ENCODE assay signal across 3 cellular contexts in the genomic region with DNA sequence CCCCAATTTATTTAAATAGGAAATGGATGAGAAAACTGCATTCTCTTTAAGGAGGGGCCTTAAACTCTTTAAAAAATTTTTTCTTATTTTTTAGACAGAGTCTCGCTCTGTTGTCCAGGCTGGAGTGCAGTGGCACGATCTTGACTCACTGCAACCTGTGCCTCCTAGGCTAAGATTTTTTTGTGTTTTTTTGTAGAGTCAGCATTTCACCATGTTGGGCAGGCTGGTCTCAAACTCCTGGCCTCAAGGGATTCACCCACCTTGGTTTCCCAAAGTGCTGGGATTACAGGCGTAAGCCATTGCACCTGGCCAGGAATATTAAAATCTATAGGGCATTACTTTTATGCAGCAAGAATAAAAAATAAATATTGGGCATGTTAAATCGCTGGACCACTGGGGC.
TF ChIP-seq lines count a peak whose summit lies in the region.

No MANE protein-coding gene starts in this region.

TF ChIP-seq in HepG2, 621 proteins besides CTCF, POLR2A, EP300 and RAD21:
- TF ChIP-seq MAFF (IDR thresholded peaks at IDR 0.05; ENCODE audit: low read depth, low read length) (peak; percentile 74), MAFK (conservative IDR thresholded peaks at IDR 0.05 in 1 of 2, IDR thresholded peaks at IDR 0.05 in 1 of 2; ENCODE audit: low read length in 2 of 2) (peak; percentile 82 to 88), ZFP1 (CRISPR knock-in tag; IDR thresholded peaks at IDR 0.05) (no peak)
TF ChIP-seq in HepG2: peak in this region for 2.

TF ChIP-seq in IMR-90, 13 proteins besides CTCF, POLR2A, EP300 and RAD21:
- no peak for TF ChIP-seq MXI1 (IDR thresholded peaks at IDR 0.05; ENCODE audit: borderline replicate concordance, low read depth, low read length)
- peak; percentile 81 for TF ChIP-seq MAFK (IDR thresholded peaks at IDR 0.05; ENCODE audit: low read depth, low read length)

TF ChIP-seq in K562, 482 proteins besides CTCF, POLR2A, EP300 and RAD21:
- peak; percentile 42 for TF ChIP-seq MAFG (tag; conservative IDR thresholded peaks at IDR 0.05)
- no peak for TF ChIP-seq ZNF184 (CRISPR knock-in tag; IDR thresholded peaks at IDR 0.05)
- TF ChIP-seq MAFK (IDR thresholded peaks at IDR 0.05; ENCODE audit: low read length) = peak; percentile 47; the same call in 1 of the 2 replicates
- TF ChIP-seq MAFF (IDR thresholded peaks at IDR 0.05; ENCODE audit: low read length) = 0 out of 2 replicates have a peak, but pooled peaks have one; percentile 13
- peak; percentile 54 for TF ChIP-seq ZNF316 (IDR thresholded peaks at IDR 0.05)
- no peak for TF ChIP-seq ZNF124 (CRISPR knock-in tag; IDR thresholded peaks at IDR 0.05)
